13 cellular contexts compared by ENCODE assay signal in the genomic region with DNA sequence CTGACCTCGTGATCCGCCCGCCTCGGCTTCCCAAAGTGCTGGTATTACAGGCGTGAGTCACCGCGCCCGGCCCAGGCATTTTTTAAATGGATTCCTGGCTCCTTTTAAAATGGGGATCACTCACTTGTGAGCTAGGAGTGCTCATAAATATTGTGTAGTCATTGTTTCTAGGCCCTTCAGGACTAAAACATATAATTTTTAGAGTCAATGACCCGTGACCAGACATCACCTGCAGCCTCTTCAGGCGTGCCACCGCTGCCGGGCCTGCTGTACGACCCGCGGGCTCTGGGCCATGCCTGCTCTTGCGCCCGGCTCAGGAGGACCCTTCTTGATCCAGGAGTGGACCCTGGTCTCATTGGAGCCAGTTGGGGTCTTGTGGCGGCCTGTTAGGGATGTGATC. TPM values are rescaled to one million over a fixed set of nuclear protein-coding genes. Genes with fewer than 3 reads are reported as not detected.
"Had no signal": no experiment of that assay in that cellular context is flagged by ENCODE, and none has a peak within 500 bp of the region (broad histone marks: within the 10 kb centered on the region; RNA-seq: fewer than 3 reads in every experiment).

No MANE protein-coding gene starts in this region.

- H3K4me3 Mint-ChIP-seq: activated CD4-positive, alpha-beta memory T cell treated with anti-CD3 and anti-CD28 coated beads for 36 hours; activated naive CD8-positive, alpha-beta T cell treated with anti-CD3 and anti-CD28 coated beads for 36 hours; endodermal cell; neural crest cell had no signal

- H3K4me1 Mint-ChIP-seq: activated naive CD8-positive, alpha-beta T cell treated with anti-CD3 and anti-CD28 coated beads for 36 hours; endodermal cell; neural crest cell had no signal

- H3K36me3 Mint-ChIP-seq: activated CD4-positive, alpha-beta memory T cell treated with anti-CD3 and anti-CD28 coated beads for 36 hours; activated naive CD8-positive, alpha-beta T cell treated with anti-CD3 and anti-CD28 coated beads for 36 hours had no signal

- H3K9me3 Mint-ChIP-seq: activated CD4-positive, alpha-beta memory T cell treated with anti-CD3 and anti-CD28 coated beads for 36 hours; activated naive CD8-positive, alpha-beta T cell treated with anti-CD3 and anti-CD28 coated beads for 36 hours; endodermal cell; neural crest cell had no signal

- H3K27ac Mint-ChIP-seq: activated CD4-positive, alpha-beta memory T cell treated with anti-CD3 and anti-CD28 coated beads for 36 hours; activated naive CD8-positive, alpha-beta T cell treated with anti-CD3 and anti-CD28 coated beads for 36 hours; endodermal cell had no signal

- H3K27me3 Mint-ChIP-seq: activated CD4-positive, alpha-beta memory T cell treated with anti-CD3 and anti-CD28 coated beads for 36 hours; activated naive CD8-positive, alpha-beta T cell treated with anti-CD3 and anti-CD28 coated beads for 36 hours had no signal

- DNase-seq: activated CD4-positive, alpha-beta memory T cell treated with anti-CD3 and anti-CD28 coated beads for 36 hours; activated CD4-positive, CD25-positive, alpha-beta regulatory T cell treated with anti-CD3 and anti-CD28 coated beads, Interleukin-2, amount 50 U/mL, for 72 hours; activated gamma-delta T cell treated with Interleukin-2 at 50 U/mL for 16 hours; activated naive CD8-positive, alpha-beta T cell treated with anti-CD3 and anti-CD28 coated beads for 36 hours; activated T-cell treated with anti-CD3 and anti-CD28 coated beads, Interleukin-2, amount 50 U/mL, for 48 hours; cerebellar nuclear complex; endodermal cell; erythroblast; stimulated activated CD4-positive, alpha-beta T cell treated with anti-CD3 and anti-CD28 coated beads, Interleukin-2, amount 100 ng/mL, for 48 hours; stimulated activated CD8-positive, alpha-beta memory T cell treated with anti-CD3 and anti-CD28 coated beads, Interleukin-4, amount 100 ng/mL, for 48 hours; stimulated activated naive CD8-positive, alpha-beta T cell treated with anti-CD3 and anti-CD28 coated beads, Interleukin-15, Interleukin-2, amounts not matched to agents 100 U/mL and 50 U/mL, for 24 hours had no signal

RNA-seq across cellular contexts. Expression of gene EFCAB5, which starts 30.8 kb away (rescaled TPM):
- total RNA-seq: endodermal cell, mesenteric fat pad had no signal
